ENCODE assay signal across 20 cellular contexts in genomic region chr3:52396011-52396906, GRCh38. TPM values are rescaled to one million over a fixed set of nuclear protein-coding genes. Genes with fewer than 3 reads are reported as not detected.
DNase-seq lines count a peak whose midpoint lies in the region; ATAC-seq and TF ChIP-seq lines count a peak whose summit lies in the region.
"Had no signal": no experiment of that assay in that cellular context is flagged by ENCODE, and none has a peak within 500 bp of the region (broad histone marks: within the 10 kb centered on the region; RNA-seq: fewer than 3 reads in every experiment).

No MANE protein-coding gene starts in this region.

- H3K4me3 Mint-ChIP-seq in activated T-cell treated with anti-CD3 and anti-CD28 coated beads, Interleukin-2, amount 50 U/mL, for 24 hours = no peak overlapping the region
- no peak overlapping the region for H3K4me3 Mint-ChIP-seq in chondrocyte (ENCODE audit: unreplicated experiment)
- H3K4me3 Mint-ChIP-seq in stimulated activated naive B cell treated with anti-CD40 and anti-IgM and Interleukin-4, amounts not matched to agents 10 μg/mL and 1 μg/mL and 100 μg/mL, for 72 hours = no peak overlapping the region
- H3K4me3 Mint-ChIP-seq in stimulated activated naive CD8-positive, alpha-beta T cell treated with anti-CD3 and anti-CD28 coated beads, Interleukin-15, amount 100 ng/mL, for 72 hours = no peak overlapping the region

- no peak for ATAC-seq in lower lobe of right lung
- no peak for ATAC-seq in stimulated activated naive B cell treated with anti-CD40 and anti-IgM and Interleukin-4, amounts not matched to agents 10 μg/mL and 1 μg/mL and 100 μg/mL, for 72 hours (replicated peaks)
- no peak for ATAC-seq in stimulated activated naive CD8-positive, alpha-beta T cell treated with anti-CD3 and anti-CD28 coated beads, Interleukin-15, amount 100 ng/mL, for 72 hours

- peak overlapping the region; percentile 40 for H3K27ac Mint-ChIP-seq in activated T-cell treated with anti-CD3 and anti-CD28 coated beads, Interleukin-2, amount 50 U/mL, for 24 hours
- no peak overlapping the region for H3K27ac Mint-ChIP-seq in chondrocyte (ENCODE audit: unreplicated experiment)
- H3K27ac Mint-ChIP-seq in stimulated activated naive B cell treated with anti-CD40 and anti-IgM and Interleukin-4, amounts not matched to agents 10 μg/mL and 1 μg/mL and 100 μg/mL, for 72 hours = peak overlapping the region; percentile 25
- H3K27ac Mint-ChIP-seq in stimulated activated naive CD8-positive, alpha-beta T cell treated with anti-CD3 and anti-CD28 coated beads, Interleukin-15, amount 100 ng/mL, for 72 hours = peak overlapping the region in 1 of 2 donors; percentile 39

- H3K4me1 ChIP-seq in lower lobe of right lung = no peaks in the 10 kb centered on the region
- H3K4me1 ChIP-seq: SJCRH30 had no signal

- H3K36me3 Mint-ChIP-seq in activated T-cell treated with anti-CD3 and anti-CD28 coated beads, Interleukin-2, amount 50 U/mL, for 24 hours (ENCODE audit: low read depth) = peaks cover 52% of the 10 kb centered on the region
- H3K36me3 Mint-ChIP-seq in chondrocyte (ENCODE audit: low read depth) = peaks cover 11% of the 10 kb centered on the region
- H3K36me3 Mint-ChIP-seq in stimulated activated naive B cell treated with anti-CD40 and anti-IgM and Interleukin-4, amounts not matched to agents 10 μg/mL and 1 μg/mL and 100 μg/mL, for 72 hours = peaks cover 23 to 50% of the 10 kb centered on the region in 2 donors

- TF ChIP-seq CTCF in chondrocyte (IDR thresholded peaks at IDR 0.05) (no peak), lower lobe of right lung (IDR thresholded peaks at IDR 0.05) (no peak)

- DNase-seq in activated T-cell treated with anti-CD3 and anti-CD28 coated beads, Interleukin-2, amount 50 U/mL, for 24 hours = no peak
- no peak for DNase-seq in activated T-cell treated with anti-CD3 and anti-CD28 coated beads, Interleukin-2, amount 50 U/mL, for 48 hours
- DNase-seq in chondrocyte (ENCODE audit: low spot score) = peak; percentile 77
- peak; percentile 27 for DNase-seq in lower lobe of right lung
- no peak for DNase-seq in stimulated activated naive B cell treated with anti-CD40 and anti-IgM and Interleukin-4, amounts not matched to agents 10 μg/mL and 1 μg/mL and 100 μg/mL, for 72 hours
- DNase-seq in putamen (ENCODE audit: low spot score) = no peak
- DNase-seq in HPDE6-E6E7 (ENCODE audit: extremely low spot score) = no peak
- DNase-seq in stimulated activated naive CD8-positive, alpha-beta T cell treated with anti-CD3 and anti-CD28 coated beads, Interleukin-15, amount 100 ng/mL, for 72 hours = no peak
- DNase-seq: AML-193, DMS79, KG1, MV-4-11, NCI-H187 treated with DMSO at 0.1 percent for 48 hours, NCI-H2227 treated with DMSO at 0.1 percent for 48 hours, NCI-H524, NCI-H82, SJCRH30 had no signal

- H3K9me3 ChIP-seq in lower lobe of right lung = no peaks in the 10 kb centered on the region
- H3K9me3 ChIP-seq: SJCRH30 had no signal

- no peak overlapping the region for H3K4me3 ChIP-seq in lower lobe of right lung
- H3K4me3 ChIP-seq: SJCRH30 had no signal

- H3K27me3 Mint-ChIP-seq in activated T-cell treated with anti-CD3 and anti-CD28 coated beads, Interleukin-2, amount 50 U/mL, for 24 hours = no peaks in the 10 kb centered on the region
- H3K27me3 Mint-ChIP-seq in chondrocyte (ENCODE audit: low read depth) = no peaks in the 10 kb centered on the region
- H3K27me3 Mint-ChIP-seq in stimulated activated naive B cell treated with anti-CD40 and anti-IgM and Interleukin-4, amounts not matched to agents 10 μg/mL and 1 μg/mL and 100 μg/mL, for 72 hours = no peaks in the 10 kb centered on the region
- no peaks in the 10 kb centered on the region for H3K27me3 Mint-ChIP-seq in stimulated activated naive CD8-positive, alpha-beta T cell treated with anti-CD3 and anti-CD28 coated beads, Interleukin-15, amount 100 ng/mL, for 72 hours

- no peak overlapping the region for H3K27ac ChIP-seq in lower lobe of right lung
- H3K27ac ChIP-seq: 22Rv1, C4-2B, SJCRH30 had no signal

- H3K9me3 Mint-ChIP-seq in activated T-cell treated with anti-CD3 and anti-CD28 coated beads, Interleukin-2, amount 50 U/mL, for 24 hours = no peaks in the 10 kb centered on the region
- no peaks in the 10 kb centered on the region for H3K9me3 Mint-ChIP-seq in chondrocyte (ENCODE audit: low read depth)
- H3K9me3 Mint-ChIP-seq in stimulated activated naive B cell treated with anti-CD40 and anti-IgM and Interleukin-4, amounts not matched to agents 10 μg/mL and 1 μg/mL and 100 μg/mL, for 72 hours = no peaks in the 10 kb centered on the region
- H3K9me3 Mint-ChIP-seq in stimulated activated naive CD8-positive, alpha-beta T cell treated with anti-CD3 and anti-CD28 coated beads, Interleukin-15, amount 100 ng/mL, for 72 hours = no peaks in the 10 kb centered on the region

- H3K4me1 Mint-ChIP-seq in activated T-cell treated with anti-CD3 and anti-CD28 coated beads, Interleukin-2, amount 50 U/mL, for 24 hours (ENCODE audit: low read depth) = no peaks in the 10 kb centered on the region
- no peaks in the 10 kb centered on the region for H3K4me1 Mint-ChIP-seq in chondrocyte (ENCODE audit: low read depth)
- H3K4me1 Mint-ChIP-seq in stimulated activated naive B cell treated with anti-CD40 and anti-IgM and Interleukin-4, amounts not matched to agents 10 μg/mL and 1 μg/mL and 100 μg/mL, for 72 hours = no peaks in the 10 kb centered on the region
- H3K4me1 Mint-ChIP-seq in stimulated activated naive CD8-positive, alpha-beta T cell treated with anti-CD3 and anti-CD28 coated beads, Interleukin-15, amount 100 ng/mL, for 72 hours = no peaks in the 10 kb centered on the region

- H3K36me3 ChIP-seq in lower lobe of right lung = peaks cover 63% of the 10 kb centered on the region

- intact Hi-C loops in lower lobe of right lung (cut with DNase I) = no loop called here

- no peaks in the 10 kb centered on the region for H3K27me3 ChIP-seq in lower lobe of right lung (ENCODE audit: low read depth)
- H3K27me3 ChIP-seq: SJCRH30 had no signal

RNA-seq across cellular contexts. Expression of gene BAP1, which starts 13.5 kb away (rescaled TPM):
- total RNA-seq in chondrocyte (82.1 to 85.4 TPM (median 84.3 TPM) in 3 replicates), lower lobe of right lung (61.9 TPM)

RNA-seq across cellular contexts. Expression of gene PHF7, which starts 14.2 kb away (rescaled TPM):
- total RNA-seq in chondrocyte (5.1 to 7.1 TPM (median 5.5 TPM) in 3 replicates), lower lobe of right lung (7.7 TPM)

RNA-seq across cellular contexts. Expression of gene SEMA3G, which starts 48.6 kb away (rescaled TPM):
- total RNA-seq in chondrocyte (0.17 TPM in 1 of 3 replicates, not detected in the others), lower lobe of right lung (23.6 TPM)

RNA-seq across cellular contexts. Expression of gene TNNC1, which starts 57.6 kb away (rescaled TPM):
- total RNA-seq in chondrocyte (3.3 to 13.7 TPM (median 12.7 TPM) in 3 replicates), lower lobe of right lung (44.0 TPM)
- total RNA-seq: RPMI7951 had no signal

RNA-seq across cellular contexts. Expression of gene NISCH, which starts 59.1 kb away (rescaled TPM):
- 97.6 to 121 TPM (median 101 TPM) in 3 replicates for total RNA-seq in chondrocyte
- 90.2 TPM for total RNA-seq in lower lobe of right lung

Comparison
In these comparisons a context has a peak if more than half of its experiments do, and no peak if none do; other contexts are left out.
1. DNase-seq: peak in chondrocyte (single experiment) and lower lobe of right lung (single experiment); none in activated T-cell treated with anti-CD3 and anti-CD28 coated beads, Interleukin-2, amount 50 U/mL, for 24 hours (single experiment), activated T-cell treated with anti-CD3 and anti-CD28 coated beads, Interleukin-2, amount 50 U/mL, for 48 hours (0 of 2), stimulated activated naive B cell treated with anti-CD40 and anti-IgM and Interleukin-4, amounts not matched to agents 10 μg/mL and 1 μg/mL and 100 μg/mL, for 72 hours (single experiment), putamen (single experiment), HPDE6-E6E7 (single experiment) and stimulated activated naive CD8-positive, alpha-beta T cell treated with anti-CD3 and anti-CD28 coated beads, Interleukin-15, amount 100 ng/mL, for 72 hours (0 of 2).
2. RNA of gene SEMA3G, which starts 48.6 kb away (total RNA-seq): 23.6 TPM in lower lobe of right lung (single experiment); 0.17 TPM in chondrocyte; every median in the first group is over 10 times any median in the second.